26 cellular contexts compared by ENCODE assay signal in the genomic region with DNA sequence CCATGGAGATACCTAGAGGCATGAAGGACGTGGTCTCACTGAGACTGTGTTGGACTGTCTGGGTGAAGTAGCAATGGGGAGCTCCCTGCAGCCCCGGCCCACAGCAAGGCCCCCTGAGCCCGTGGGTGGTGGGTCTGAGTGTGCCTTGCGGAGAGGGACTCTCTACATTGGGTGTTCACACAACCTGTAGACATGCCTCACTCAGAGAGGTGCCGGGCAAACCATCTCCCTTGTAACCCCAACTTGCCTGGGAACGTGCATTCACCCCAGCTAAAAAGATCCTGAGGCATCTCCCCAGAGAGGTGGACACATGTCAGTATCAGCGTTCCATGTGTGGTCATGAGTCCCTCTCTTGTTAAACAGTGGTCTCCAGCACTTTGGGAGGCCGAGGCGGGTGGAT. TPM values are rescaled to one million over a fixed set of nuclear protein-coding genes. Genes with fewer than 3 reads are reported as not detected.
"Had no signal": no experiment of that assay in that cellular context is flagged by ENCODE, and none has a peak within 500 bp of the region (broad histone marks: within the 10 kb centered on the region; RNA-seq: fewer than 3 reads in every experiment).

No MANE protein-coding gene starts in this region.

- DNase-seq: activated CD4-positive, alpha-beta memory T cell treated with anti-CD3 and anti-CD28 coated beads for 36 hours; activated CD4-positive, alpha-beta T cell treated with anti-CD3 and anti-CD28 coated beads, Interleukin-2, amount 10 ng/mL, durations not matched to agents 7 days and 5 days; activated CD4-positive, CD25-positive, alpha-beta regulatory T cell; activated CD8-positive, alpha-beta memory T cell treated with anti-CD3 and anti-CD28 coated beads for 24 hours; activated effector memory CD4-positive, alpha-beta T cell treated with anti-CD3 and anti-CD28 coated beads, Interleukin-2, amount 50 U/mL, for 16 hours; activated naive CD4-positive, alpha-beta T cell treated with Interleukin-2 at 50 U/mL for 16 hours; activated T-cell treated with anti-CD3 and anti-CD28 coated beads, Interleukin-2, amount 50 U/mL, for 4 hours; amygdala; MG63; NCI-H1105 treated with DMSO at 0.1 percent for 48 hours; NCI-H1436 treated with DMSO at 0.1 percent for 48 hours; NCI-H187 treated with DMSO at 0.1 percent for 48 hours; NCI-H2081 treated with DMSO at 0.1 percent for 48 hours; NCI-H2171; NCI-H2227 treated with DMSO at 0.1 percent for 48 hours; NCI-H446 treated with DMSO at 0.1 percent for 48 hours; NCI-H524 treated with DMSO at 0.1 percent for 48 hours; NCI-H774; OCI-M1; RPMI8226; T-helper 1 cell had no signal

- H3K9me3 ChIP-seq: MG63 had no signal

- H3K27ac ChIP-seq: SK-N-MC, VCaP had no signal

- H3K27me3 ChIP-seq: MG63 had no signal

- H3K36me3 ChIP-seq: MG63 had no signal

- H3K4me3 ChIP-seq: MG63, SK-N-MC had no signal

RNA-seq across cellular contexts. Expression of a gene that starts 2.1 kb away (rescaled TPM):
- total RNA-seq: activated CD4-positive, alpha-beta memory T cell treated with anti-CD3 and anti-CD28 coated beads for 36 hours; activated CD4-positive, alpha-beta T cell treated with anti-CD3 and anti-CD28 coated beads, Interleukin-2, amount 10 ng/mL, durations not matched to agents 7 days and 5 days; activated T-cell treated with anti-CD3 and anti-CD28 coated beads, Interleukin-2, amount 50 U/mL, for 4 hours; astrocyte; Right ventricle myocardium inferior; T-helper 2 cell treated with Interferon-gamma antibody and Interleukin-4, amounts not matched to agents 100 ng/mL and 5 ng/mL, for 36 hours had no signal
